In genomic region chr4:78863991-78864390, GRCh38 we compare ENCODE assay signal across 16 cellular contexts.
DNase-seq lines count a peak whose midpoint lies in the region; ATAC-seq, FAIRE-seq and TF ChIP-seq lines count a peak whose summit lies in the region.
"Had no signal": no experiment of that assay in that cellular context is flagged by ENCODE, and none has a peak within 500 bp of the region (broad histone marks: within the 10 kb centered on the region; RNA-seq: fewer than 3 reads in every experiment).

No MANE protein-coding gene starts in this region.

- WGBS in SK-N-SH (ENCODE audit: low lambda C conversion rate) = 91% methylated on average over 2 of the region's 2 CpGs
- 29% methylated on average over 2 of the region's 2 CpGs for WGBS in GM12878 (ENCODE audit: insufficient coverage, insufficient replicate concordance, low lambda C conversion rate, missing lambda C conversion rate)

- H3K4me2 ChIP-seq in SK-N-SH (no peak overlapping the region), GM12878 (ENCODE audit: control insufficient read depth, insufficient read depth) (peak overlapping the region; percentile 43)

- H3K9me2 ChIP-seq in SK-N-SH = no peaks in the 10 kb centered on the region

- ATAC-seq in SK-N-SH treated with all-trans-retinoic acid at 6 μM for 48 hours = peak; percentile 30; the same call in 2 of the 3 replicates
- ATAC-seq in HG02759 (IDR thresholded peaks at IDR 0.05; ENCODE audit: unreplicated experiment) = peak; percentile 17
- ATAC-seq in GM12878 = peak; percentile 37
- peak; percentile 32 for ATAC-seq in sciatic nerve
- ATAC-seq in GM21786 (IDR thresholded peaks at IDR 0.05; ENCODE audit: unreplicated experiment) = no peak

- RAD21 ChIA-PET in GM12878 (lab: Charles Lee; ENCODE audit: unreplicated experiment) = interaction anchor here (0.6 to 3.9 kb wide), 33 partner anchors 10 to 805 kb away, joined by 3 to 134 read pairs (median 6); partner anchors contain the start of gene BMP2K

- H3K9me3 ChIP-seq in SK-N-SH = no peaks in the 10 kb centered on the region
- no peaks in the 10 kb centered on the region for H3K9me3 ChIP-seq in GM12878 (replicated peaks; ENCODE audit: control insufficient read depth, insufficient read depth, low read length)
- H3K9me3 ChIP-seq: ascending aorta, lower lobe of right lung, sigmoid colon, upper lobe of right lung had no signal

- TF ChIP-seq POLR2A in GM12878 (IDR thresholded peaks at IDR 0.05; ENCODE audit: low read depth, low read length) = no peak

- no TSS peak for BruUV-seq in GM12878 (replicated peaks; lab: Mats Ljungman, UMichigan)

- H4K20me1 ChIP-seq in SK-N-SH (ENCODE audit: insufficient read depth) (no peaks in the 10 kb centered on the region), GM12878 (ENCODE audit: control insufficient read depth, insufficient read depth) (no peaks in the 10 kb centered on the region)

- H2AFZ ChIP-seq in SK-N-SH (ENCODE audit: low read depth) (no peak overlapping the region), GM12878 (ENCODE audit: control insufficient read depth, low read depth, low read length) (no peak overlapping the region)

- SMC1A ChIA-PET in GM12878 (lab: Charles Lee; ENCODE audit: uncharacterized antibody, unreplicated experiment) = interaction anchor here (0.6 to 6.8 kb wide), 45 partner anchors 10 to 1603 kb away, joined by 3 to 184 read pairs (median 6); no protein-coding TSS in a partner anchor

- H3K79me2 ChIP-seq in SK-N-SH (ENCODE audit: insufficient read depth) (no peaks in the 10 kb centered on the region), GM12878 (ENCODE audit: control insufficient read depth, insufficient read depth, low read length) (no peaks in the 10 kb centered on the region; the same call in 1 of the 2 replicates)

- POLR2A ChIA-PET in SK-N-SH (lab: Yijun Ruan, JAX) (no interaction called here), GM12878 (lab: Charles Lee) (interaction anchor here (0.6 to 1.6 kb wide), 5 partner anchors 74 to 251 kb away, joined by 3 to 10 read pairs (median 4); no protein-coding TSS in a partner anchor)

- intact Hi-C loops in GM12878 (cut with micrococcal nuclease; ENCODE audit: unreplicated experiment) = loop anchor here (1.0 to 10.0 kb wide), 7 partner anchors 87 to 905 kb away; partner anchors contain the start of genes BMP2K and FRAS1
- intact Hi-C loops in sciatic nerve (cut with DNase I) = loop anchor here (1.0 kb wide), 1 partner anchor 257 kb away; no protein-coding TSS in a partner anchor

- no peak overlapping the region for H3K9ac ChIP-seq in SK-N-SH
- H3K9ac ChIP-seq in GM12878 (ENCODE audit: control insufficient read depth, insufficient read depth, low read length) = no peak overlapping the region

- H3K27me3 ChIP-seq in SK-N-SH (ENCODE audit: insufficient read depth) (no peaks in the 10 kb centered on the region), GM12878 (replicated peaks in 1 of 2; ENCODE audit: control insufficient read depth in 2 of 2, insufficient read depth in 2 of 2, low read length in 1 of 2) (no peaks in the 10 kb centered on the region)
- H3K27me3 ChIP-seq: ascending aorta, sigmoid colon, upper lobe of right lung had no signal

- no peak overlapping the region for H3K27ac ChIP-seq in SK-N-SH (ENCODE audit: low read depth in 2 of 2, low read length in 1 of 2)
- peak overlapping the region; percentile 29; the same call in 1 of the 2 replicates for H3K27ac ChIP-seq in GM12878 (ENCODE audit: control insufficient read depth, insufficient read depth)
- H3K27ac ChIP-seq: ascending aorta, lower lobe of right lung, sigmoid colon, upper lobe of right lung had no signal

- DNase-seq in SK-N-SH = no peak
- DNase-seq in GM12878 (ENCODE audit: low read depth, low spot score) = no peak
- DNase-seq in sciatic nerve (ENCODE audit: low spot score) = no peak
- no peak for DNase-seq in NCI-H526 treated with DMSO at 0.1 percent for 48 hours (lab: John Stamatoyannopoulos, UW)
- DNase-seq in NCI-H446 treated with DMSO at 0.1 percent for 48 hours (lab: John Stamatoyannopoulos, UW) = no peak
- DNase-seq: activated CD4-positive, alpha-beta T cell treated with anti-CD3 and anti-CD28 coated beads, Interleukin-2, amount 50 U/mL, for 1 hour; lower lobe of right lung; posterior cingulate gyrus; sigmoid colon; stimulated activated CD4-positive, alpha-beta T cell treated with anti-CD3 and anti-CD28 coated beads, Interleukin-15, amount 100 ng/mL, for 24 hours; stimulated activated CD8-positive, alpha-beta memory T cell treated with anti-CD3 and anti-CD28 coated beads, Interleukin-4, amount 100 ng/mL, for 48 hours; upper lobe of right lung had no signal

- in situ Hi-C loops in GM12878 (cut with MboI) = no loop called here

- H3K36me3 ChIP-seq in SK-N-SH (replicated peaks in 1 of 2; ENCODE audit: control insufficient read depth in 1 of 2, insufficient read depth in 2 of 2, low read length in 1 of 2) (peaks cover 24 to 40% of the 10 kb centered on the region in 2 experiments), GM12878 (ENCODE audit: control insufficient read depth in 2 of 2, insufficient read depth in 2 of 2, low read length in 1 of 2) (peaks cover 3 to 17% of the 10 kb centered on the region in 2 experiments)

- peaks cover 8% of the 10 kb centered on the region for H3F3A ChIP-seq in SK-N-SH (replicated peaks; ENCODE audit: insufficient read depth)

- no peak for TF ChIP-seq RAD21 in SK-N-SH (IDR thresholded peaks at IDR 0.05; ENCODE audit: low read length)
- no peak for TF ChIP-seq RAD21 in GM12878 (IDR thresholded peaks at IDR 0.05; ENCODE audit: insufficient read depth, low read depth, low read length)

- no peak for FAIRE-seq in GM12878 (lab: Jason Lieb, UNC)

- no peaks in the 10 kb centered on the region; a peak in 1 of 4 replicates for H3K4me1 ChIP-seq in SK-N-SH (ENCODE audit: control insufficient read depth in 1 of 2, insufficient read depth in 2 of 2, low read depth in 1 of 2, low read length in 1 of 2)
- H3K4me1 ChIP-seq in GM12878 (ENCODE audit: control insufficient read depth, insufficient read depth, low read length) = peaks cover 7% of the 10 kb centered on the region
- H3K4me1 ChIP-seq: ascending aorta, lower lobe of right lung, upper lobe of right lung had no signal

- TF ChIP-seq EP300 in SK-N-SH (IDR thresholded peaks at IDR 0.05; ENCODE audit: borderline replicate concordance in 1 of 2, low read depth in 1 of 2, low read length in 1 of 2) (no peak), GM12878 (IDR thresholded peaks at IDR 0.05; ENCODE audit: borderline replicate concordance in 1 of 2, control insufficient read depth in 1 of 2, low read depth in 2 of 2, low read length in 2 of 2) (no peak)

- TF ChIP-seq CTCF in SK-N-SH (IDR thresholded peaks at IDR 0.05) (no peak), GM12878 (IDR thresholded peaks at IDR 0.05 in 2 of 3, conservative IDR thresholded peaks at IDR 0.05 in 1 of 3; ENCODE audit: control insufficient read depth in 2 of 3, extremely low read depth in 1 of 3, insufficient read depth in 1 of 3, low read depth in 3 of 3, low read length in 3 of 3) (no peak)

- no peak overlapping the region for H3K4me3 ChIP-seq in SK-N-SH (ENCODE audit: low read depth in 2 of 2, low read length in 1 of 2)
- H3K4me3 ChIP-seq in GM12878 = no peak overlapping the region
- H3K4me3 ChIP-seq: ascending aorta, lower lobe of right lung, sigmoid colon, upper lobe of right lung had no signal

- CTCF ChIA-PET in SK-N-SH (lab: Yijun Ruan, JAX) (interaction anchor here (0.6 to 6.3 kb wide), 19 partner anchors 11 to 547 kb away, joined by 3 to 80 read pairs (median 3); no protein-coding TSS in a partner anchor), GM12878 (lab: Yijun Ruan, JAX) (interaction anchor here (0.6 to 4.8 kb wide), 40 partner anchors 9 to 905 kb away, joined by 3 to 160 read pairs (median 6); no protein-coding TSS in a partner anchor)

TF ChIP-seq in SK-N-SH treated with all-trans-retinoic acid at 6 μM for 48 hours, 23 proteins besides CTCF, POLR2A, EP300 and RAD21 (continues in another document):
- TF ChIP-seq ZFP3 (CRISPR knock-in tag; IDR thresholded peaks at IDR 0.05) (no peak), ARNTL (CRISPR knock-in tag; IDR thresholded peaks at IDR 0.05; ENCODE audit: borderline replicate concordance, low read depth) (no peak), ZNF8 (CRISPR knock-in tag; IDR thresholded peaks at IDR 0.05) (no peak), ZNF70 (CRISPR knock-in tag; IDR thresholded peaks at IDR 0.05) (no peak), CSDC2 (CRISPR knock-in tag; IDR thresholded peaks at IDR 0.05) (no peak)

TF ChIP-seq in SK-N-SH, 30 proteins besides CTCF, POLR2A, EP300 and RAD21 (continues in another document):
- TF ChIP-seq, protein P1, sequence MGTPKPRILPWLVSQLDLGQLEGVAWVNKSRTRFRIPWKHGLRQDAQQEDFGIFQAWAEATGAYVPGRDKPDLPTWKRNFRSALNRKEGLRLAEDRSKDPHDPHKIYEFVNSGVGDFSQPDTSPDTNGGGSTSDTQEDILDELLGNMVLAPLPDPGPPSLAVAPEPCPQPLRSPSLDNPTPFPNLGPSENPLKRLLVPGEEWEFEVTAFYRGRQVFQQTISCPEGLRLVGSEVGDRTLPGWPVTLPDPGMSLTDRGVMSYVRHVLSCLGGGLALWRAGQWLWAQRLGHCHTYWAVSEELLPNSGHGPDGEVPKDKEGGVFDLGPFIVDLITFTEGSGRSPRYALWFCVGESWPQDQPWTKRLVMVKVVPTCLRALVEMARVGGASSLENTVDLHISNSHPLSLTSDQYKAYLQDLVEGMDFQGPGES (IDR thresholded peaks at IDR 0.05; ENCODE audit: low read depth, low read length) = no peak

TF ChIP-seq in GM12878, 131 proteins besides CTCF, POLR2A, EP300 and RAD21:
- TF ChIP-seq MXI1 (IDR thresholded peaks at IDR 0.05; ENCODE audit: low read depth, low read length) = no peak
- TF ChIP-seq, protein P2, sequence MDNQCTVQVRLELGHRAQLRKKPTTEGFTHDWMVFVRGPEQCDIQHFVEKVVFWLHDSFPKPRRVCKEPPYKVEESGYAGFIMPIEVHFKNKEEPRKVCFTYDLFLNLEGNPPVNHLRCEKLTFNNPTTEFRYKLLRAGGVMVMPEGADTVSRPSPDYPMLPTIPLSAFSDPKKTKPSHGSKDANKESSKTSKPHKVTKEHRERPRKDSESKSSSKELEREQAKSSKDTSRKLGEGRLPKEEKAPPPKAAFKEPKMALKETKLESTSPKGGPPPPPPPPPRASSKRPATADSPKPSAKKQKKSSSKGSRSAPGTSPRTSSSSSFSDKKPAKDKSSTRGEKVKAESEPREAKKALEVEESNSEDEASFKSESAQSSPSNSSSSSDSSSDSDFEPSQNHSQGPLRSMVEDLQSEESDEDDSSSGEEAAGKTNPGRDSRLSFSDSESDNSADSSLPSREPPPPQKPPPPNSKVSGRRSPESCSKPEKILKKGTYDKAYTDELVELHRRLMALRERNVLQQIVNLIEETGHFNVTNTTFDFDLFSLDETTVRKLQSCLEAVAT (IDR thresholded peaks at IDR 0.05) = peak; percentile 89
- TF ChIP-seq EGR1 (IDR thresholded peaks at IDR 0.05; ENCODE audit: borderline replicate concordance in 1 of 2, low read depth in 2 of 2, low read length in 2 of 2) = no peak
TF ChIP-seq in GM12878: peak in this region for 1.
